In the genomic region with DNA sequence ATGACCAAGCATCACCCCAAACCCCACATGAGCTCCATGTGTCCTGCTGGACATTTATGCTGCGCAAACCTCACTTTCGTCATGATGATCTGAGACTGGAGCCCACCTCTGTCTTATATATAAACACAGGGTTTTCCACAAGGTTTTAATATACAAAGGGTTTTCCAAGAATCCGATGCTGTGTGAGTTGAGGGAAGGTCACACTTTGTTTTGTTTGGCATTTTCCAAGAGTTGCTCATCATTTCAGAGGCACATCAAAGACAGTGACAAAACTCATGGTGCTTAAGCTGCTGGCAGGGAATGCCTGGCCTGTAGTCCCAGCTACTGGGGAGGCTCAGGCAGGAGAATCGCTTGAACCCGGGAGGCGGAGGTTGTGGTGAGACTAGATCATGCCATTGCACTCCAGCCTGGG, we compare ENCODE assay signal across 24 cellular contexts. TPM values are rescaled to one million over a fixed set of nuclear protein-coding genes. Genes with fewer than 3 reads are reported as not detected.
DNase-seq lines count a peak whose midpoint lies in the region; ATAC-seq and TF ChIP-seq lines count a peak whose summit lies in the region.
"Had no signal": no experiment of that assay in that cellular context is flagged by ENCODE, and none has a peak within 500 bp of the region (broad histone marks: within the 10 kb centered on the region; RNA-seq: fewer than 3 reads in every experiment).

No MANE protein-coding gene starts in this region.

- H3K36me3 Mint-ChIP-seq in immature natural killer cell, result no peaks in the 10 kb centered on the region
- H3K36me3 Mint-ChIP-seq: CD4-positive, CD25-positive, alpha-beta regulatory T cell; naive thymus-derived CD8-positive, alpha-beta T cell; T-cell had no signal

- no peaks in the 10 kb centered on the region for H3K27me3 ChIP-seq in SJSA1 (replicated peaks)
- H3K27me3 ChIP-seq in stomach, result no peaks in the 10 kb centered on the region
- H3K27me3 ChIP-seq in brain microvascular endothelial cell (replicated peaks), result no peaks in the 10 kb centered on the region
- H3K27me3 ChIP-seq: ascending aorta, suprapubic skin had no signal

- H3K27ac ChIP-seq in SJSA1 (peak overlapping the region; percentile 90), stomach (peak overlapping the region in 4 of 5 donors; percentile 62 to 87 (median 70)), brain microvascular endothelial cell (no peak overlapping the region)
- H3K27ac ChIP-seq: ascending aorta, VCaP had no signal

- peaks cover 63% of the 10 kb centered on the region for H3K4me1 ChIP-seq in SJSA1 (replicated peaks)
- H3K4me1 ChIP-seq in stomach, result peaks cover 22 to 65% (median 33%) of the 10 kb centered on the region in 4 donors
- H3K4me1 ChIP-seq: ascending aorta had no signal

- no peak for ATAC-seq in Right ventricle myocardium superior (ENCODE audit: poor library complexity)
- no peak for ATAC-seq in left ventricle myocardium superior
- no peak for ATAC-seq in omental fat pad (ENCODE audit: low FRiP score)
- ATAC-seq: naive thymus-derived CD8-positive, alpha-beta T cell; T-cell had no signal

- in situ Hi-C loops in brain microvascular endothelial cell (cut with HindIII; ENCODE audit: low pct_ligation_motif_present, low sequenced_read_pairs), result no loop called here

- no peak for TF ChIP-seq CTCF in stomach (IDR thresholded peaks at IDR 0.05)
- no peak for TF ChIP-seq CTCF in omental fat pad (IDR thresholded peaks at IDR 0.05)
- no peak for TF ChIP-seq CTCF in brain microvascular endothelial cell (IDR thresholded peaks at IDR 0.05; ENCODE audit: low read depth, low read length, missing control alignments)

- H3K36me3 ChIP-seq in SJSA1, result no peaks in the 10 kb centered on the region
- no peaks in the 10 kb centered on the region for H3K36me3 ChIP-seq in stomach
- H3K36me3 ChIP-seq in brain microvascular endothelial cell (replicated peaks), result no peaks in the 10 kb centered on the region
- H3K36me3 ChIP-seq: ascending aorta, suprapubic skin had no signal

- no peak for TF ChIP-seq EP300 in stomach (IDR thresholded peaks at IDR 0.05)

- no peaks in the 10 kb centered on the region for H3K9me3 Mint-ChIP-seq in immature natural killer cell
- H3K9me3 Mint-ChIP-seq: activated naive CD4-positive, alpha-beta T cell treated with anti-CD3 and anti-CD28 coated beads, Interleukin-2, amount 10 ng/mL, durations not matched to agents 7 days and 5 days; CD4-positive, CD25-positive, alpha-beta regulatory T cell; naive thymus-derived CD8-positive, alpha-beta T cell; T-cell had no signal

- H3K9me3 ChIP-seq in SJSA1 (replicated peaks), result no peaks in the 10 kb centered on the region
- no peaks in the 10 kb centered on the region for H3K9me3 ChIP-seq in stomach
- H3K9me3 ChIP-seq: ascending aorta, suprapubic skin had no signal

- H3K27ac Mint-ChIP-seq in immature natural killer cell, result peak overlapping the region in 4 of 6 donors; percentile 14 to 68 (median 28)
- H3K27ac Mint-ChIP-seq: activated naive CD4-positive, alpha-beta T cell treated with anti-CD3 and anti-CD28 coated beads, Interleukin-2, amount 10 ng/mL, durations not matched to agents 7 days and 5 days; CD4-positive, CD25-positive, alpha-beta regulatory T cell; T-cell had no signal

- peaks cover 2 to 7% (median 4%) of the 10 kb centered on the region in 3 donors for H3K27me3 Mint-ChIP-seq in immature natural killer cell (ENCODE audit: low read depth in 3 of 3)
- H3K27me3 Mint-ChIP-seq: naive thymus-derived CD8-positive, alpha-beta T cell; T-cell had no signal

- H3K4me3 Mint-ChIP-seq in immature natural killer cell, result no peak overlapping the region
- H3K4me3 Mint-ChIP-seq: activated naive CD4-positive, alpha-beta T cell treated with anti-CD3 and anti-CD28 coated beads, Interleukin-2, amount 10 ng/mL, durations not matched to agents 7 days and 5 days; CD4-positive, CD25-positive, alpha-beta regulatory T cell; T-cell had no signal

- H3K4me1 Mint-ChIP-seq in immature natural killer cell, result peaks cover 64 to 67% of the 10 kb centered on the region in 2 donors

- intact Hi-C loops in Right ventricle myocardium superior (cut with DNase I) (no loop called here), left ventricle myocardium superior (cut with micrococcal nuclease) (no loop called here), stomach (cut with DNase I; ENCODE audit: low total_unique reads) (no loop called here)

- H3K4me3 ChIP-seq in SJSA1 (no peak overlapping the region), stomach (no peak overlapping the region), brain microvascular endothelial cell (ENCODE audit: low read depth, low read length) (no peak overlapping the region)
- H3K4me3 ChIP-seq: ascending aorta, lung, suprapubic skin had no signal

- WGBS in stomach, 5 donors, result 66 to 87% (median 82%) methylated on average over 6 of the region's 6 CpGs

- DNase-seq in Right ventricle myocardium superior, result peak; percentile 35
- no peak for DNase-seq in left ventricle myocardium superior
- DNase-seq in SJSA1 (ENCODE audit: low read depth in 1 of 2, low spot score in 2 of 2), result peak; percentile 75 to 92
- no peak for DNase-seq in immature natural killer cell
- no peak for DNase-seq in stomach
- no peak for DNase-seq in omental fat pad (ENCODE audit: low spot score)
- no peak for DNase-seq in brain microvascular endothelial cell
- no peak for DNase-seq in GF-D8 (lab: John Stamatoyannopoulos, UW)
- DNase-seq: 8988T; activated CD4-positive, alpha-beta T cell treated with anti-CD3 and anti-CD28 coated beads, Interleukin-2, amount 50 U/mL, for 4 hours; activated naive CD4-positive, alpha-beta T cell treated with anti-CD3 and anti-CD28 coated beads, Interleukin-2, amount 10 ng/mL, durations not matched to agents 7 days and 5 days; CD4-positive, CD25-positive, alpha-beta regulatory T cell; cortex of kidney; glutamatergic neuron; NCI-H187 treated with DMSO at 0.1 percent for 48 hours; NCI-H446; NK-92 treated with Interleukin-12 subunit alpha and Interleukin-12 subunit beta, amount 100 ng/mL, for 24 hours; stimulated activated CD4-positive, alpha-beta T cell treated with anti-CD3 and anti-CD28 coated beads, Interleukin-12 subunit alpha, Interleukin-12 subunit beta, amount 100 ng/mL, for 4 hours; T-cell had no signal

- no peak for TF ChIP-seq POLR2A in stomach (IDR thresholded peaks at IDR 0.05)

RNA-seq across cellular contexts. Expression of gene EFCC1, which starts 20.0 kb away (rescaled TPM):
- total RNA-seq in Right ventricle myocardium superior (2.4 TPM), left ventricle myocardium superior (3.0 TPM), stomach (10 to 100 TPM in 3 of 5 donors, 1 to 10 TPM in 2; 1.0 to 13.9 (median 10.3) TPM), omental fat pad (1 to 10 TPM in 3 of 4 donors, under 1 TPM in 1; 0.72 to 6.3 (median 1.2) TPM)
- total RNA-seq in SJSA1 (2014; rRNA removed; shearing (Covaris generic)), result 1.5 and 2.8 TPM in 2 replicates
- polyA plus RNA-seq in immature natural killer cell (under 1 TPM; 0.55 to 0.80 (median 0.58) TPM), stomach (10 to 100 TPM in 1 of 3 donors, 1 to 10 TPM in 2; 3.4 to 10.7 (median 8.2) TPM)
- polyA plus RNA-seq: CD4-positive, CD25-positive, alpha-beta regulatory T cell had no signal

RNA-seq across cellular contexts. Expression of gene CFAP92, which starts 27.3 kb away (rescaled TPM):
- not detected for total RNA-seq in Right ventricle myocardium superior
- 0.27 TPM for total RNA-seq in left ventricle myocardium superior
- total RNA-seq in SJSA1 (2014; rRNA removed; shearing (Covaris generic)), result 0.71 TPM in 1 of 2 replicates, not detected in the other
- not detected for polyA plus RNA-seq in immature natural killer cell
- total RNA-seq in stomach, result 10 to 100 TPM in 1 of 5 donors, 1 to 10 TPM in 3, under 1 TPM in 1; 0.87 to 13.4 (median 5.2) TPM
- 1 to 10 TPM in 1 of 3 donors, under 1 TPM in 2; 0.50 to 2.7 (median 0.70) TPM for polyA plus RNA-seq in stomach
- 1 to 10 TPM in 2 of 4 donors, not detected in 2; 1.1 to 2.2 TPM for total RNA-seq in omental fat pad
- total RNA-seq: ascending aorta; CD4-positive, CD25-positive, alpha-beta regulatory T cell had no signal

RNA-seq across cellular contexts. Expression of gene GP9, which starts 39.4 kb away (rescaled TPM):
- not detected for total RNA-seq in Right ventricle myocardium superior
- not detected for total RNA-seq in left ventricle myocardium superior
- not detected in 2 replicates for total RNA-seq in SJSA1 (2014; rRNA removed; shearing (Covaris generic))
- polyA plus RNA-seq in immature natural killer cell, result 10 to 100 TPM in 1 of 3 donors, 1 to 10 TPM in 1, not detected in 1; 1.2 to 12.8 TPM
- not detected for total RNA-seq in stomach
- not detected for polyA plus RNA-seq in stomach
- total RNA-seq in omental fat pad, result not detected
- total RNA-seq: ascending aorta; naive thymus-derived CD8-positive, alpha-beta T cell; suprapubic skin; T-cell had no signal
- polyA plus RNA-seq: CD4-positive, CD25-positive, alpha-beta regulatory T cell; naive thymus-derived CD8-positive, alpha-beta T cell had no signal

Comparison
In these comparisons a context has a peak if more than half of its experiments do, and no peak if none do; other contexts are left out.
1. DNase-seq: peak in Right ventricle myocardium superior (single experiment) and SJSA1 (2 of 2); none in left ventricle myocardium superior (single experiment), immature natural killer cell (0 of 3), stomach (single experiment), omental fat pad (single experiment), brain microvascular endothelial cell (single experiment) and GF-D8 (single experiment).